In genomic region chr2:120463527-120463926, GRCh38 we compare ENCODE assay signal across 17 cellular contexts.
DNase-seq lines count a peak whose midpoint lies in the region; ATAC-seq and TF ChIP-seq lines count a peak whose summit lies in the region.
"Had no signal": no experiment of that assay in that cellular context is flagged by ENCODE, and none has a peak within 500 bp of the region (broad histone marks: within the 10 kb centered on the region; RNA-seq: fewer than 3 reads in every experiment).

No MANE protein-coding gene starts in this region.

- H3K4me3 ChIP-seq in right cardiac atrium (ENCODE audit: low read length), result no peak overlapping the region
- H3K4me3 ChIP-seq in WERI-Rb-1 (ENCODE audit: low read depth, low read length), result no peak overlapping the region
- H3K4me3 ChIP-seq in neural progenitor cell, result no peak overlapping the region
- no peak overlapping the region for H3K4me3 ChIP-seq in hepatocyte
- H3K4me3 ChIP-seq: MG63, SK-N-MC had no signal

- peaks cover 12% of the 10 kb centered on the region for H3F3A ChIP-seq in neural progenitor cell (ENCODE audit: low read depth)

- no peak overlapping the region for H3K27ac ChIP-seq in right cardiac atrium (ENCODE audit: low read length)
- H3K27ac ChIP-seq in WERI-Rb-1, result no peak overlapping the region
- H3K27ac ChIP-seq in neural progenitor cell, result no peak overlapping the region
- no peak overlapping the region for H3K27ac ChIP-seq in hepatocyte
- H3K27ac ChIP-seq: SK-N-MC had no signal

- no peak overlapping the region for H2AFZ ChIP-seq in neural progenitor cell (replicated peaks)
- H2AFZ ChIP-seq in hepatocyte, result no peak overlapping the region

- H3K27me3 Mint-ChIP-seq in neural progenitor cell (ENCODE audit: insufficient read depth, low read depth), result peaks cover 58% of the 10 kb centered on the region

- H3K79me2 ChIP-seq in neural progenitor cell (ENCODE audit: low read depth) (no peaks in the 10 kb centered on the region), hepatocyte (no peaks in the 10 kb centered on the region)

- intact Hi-C loops in left ventricle myocardium superior (cut with micrococcal nuclease) (no loop called here), right cardiac atrium (cut with DNase I) (no loop called here)

- H4K20me1 ChIP-seq in neural progenitor cell (ENCODE audit: low read depth), result peaks cover 44% of the 10 kb centered on the region
- no peaks in the 10 kb centered on the region for H4K20me1 ChIP-seq in hepatocyte (ENCODE audit: insufficient read depth, poor library complexity, severe bottlenecking)

- H3K4me1 Mint-ChIP-seq in neural progenitor cell, result peaks cover 16% of the 10 kb centered on the region

- H3K9me3 Mint-ChIP-seq in neural progenitor cell, result peaks cover 10% of the 10 kb centered on the region

- no peaks in the 10 kb centered on the region for H3K36me3 Mint-ChIP-seq in neural progenitor cell

- DNase-seq in left ventricle myocardium superior (no peak), right cardiac atrium (no peak), WERI-Rb-1 (peak; percentile 24), neural progenitor cell (ENCODE audit: low spot score) (peak; percentile 21), occipital lobe (lab: John Stamatoyannopoulos, UW) (no peak), hepatocyte (ENCODE audit: low spot score) (no peak), A172 (ENCODE audit: low spot score) (no peak)
- DNase-seq: ACHN, COR-L47, DMS79, H9, Karpas-422, MG63, NCI-H1105, NCI-H1694 treated with DMSO at 0.1 percent for 48 hours, NCI-H82 had no signal

- H3K4me1 ChIP-seq in right cardiac atrium (ENCODE audit: control insufficient read depth, insufficient read depth, low read length) (peaks cover 3% of the 10 kb centered on the region), neural progenitor cell (peaks cover 7% of the 10 kb centered on the region), hepatocyte (ENCODE audit: insufficient read depth) (peaks cover 22% of the 10 kb centered on the region)

- ATAC-seq in left ventricle myocardium superior (peak; percentile 59), right cardiac atrium (no peak)

- H3K4me2 ChIP-seq in neural progenitor cell, result no peak overlapping the region
- no peak overlapping the region for H3K4me2 ChIP-seq in hepatocyte

- H3K9me2 ChIP-seq in hepatocyte (replicated peaks; ENCODE audit: insufficient read depth), result no peaks in the 10 kb centered on the region

- no peak overlapping the region for H3K9ac ChIP-seq in neural progenitor cell

- H3K27me3 ChIP-seq in right cardiac atrium (ENCODE audit: control insufficient read depth, insufficient read depth) (no peaks in the 10 kb centered on the region), WERI-Rb-1 (ENCODE audit: insufficient read depth, low read depth, severe bottlenecking) (no peaks in the 10 kb centered on the region), neural progenitor cell (peaks cover 100% of the 10 kb centered on the region), hepatocyte (no peaks in the 10 kb centered on the region)
- H3K27me3 ChIP-seq: MG63 had no signal

- H3K4me3 Mint-ChIP-seq in neural progenitor cell, result no peak overlapping the region
- H3K4me3 Mint-ChIP-seq: H9 had no signal

- no peak overlapping the region for H3K27ac Mint-ChIP-seq in neural progenitor cell
- H3K27ac Mint-ChIP-seq: H9 had no signal

- no peaks in the 10 kb centered on the region for H3K9me3 ChIP-seq in right cardiac atrium (ENCODE audit: control insufficient read depth, low read length)
- no peaks in the 10 kb centered on the region for H3K9me3 ChIP-seq in WERI-Rb-1 (ENCODE audit: severe bottlenecking)
- peaks cover 4% of the 10 kb centered on the region for H3K9me3 ChIP-seq in neural progenitor cell (ENCODE audit: low read depth)
- no peaks in the 10 kb centered on the region for H3K9me3 ChIP-seq in hepatocyte (ENCODE audit: low read depth)

- no peak for TF ChIP-seq CTCF in WERI-Rb-1 (IDR thresholded peaks at IDR 0.05; ENCODE audit: low read depth, low read length)
- TF ChIP-seq CTCF in neural progenitor cell (IDR thresholded peaks at IDR 0.05), result no peak
- no peak for TF ChIP-seq CTCF in hepatocyte (IDR thresholded peaks at IDR 0.05; ENCODE audit: poor library complexity)

- 51% methylated on average over 12 of the region's 12 CpGs for WGBS in right cardiac atrium
- WGBS in hepatocyte (ENCODE audit: low lambda C conversion rate, missing lambda C conversion rate), result 53% methylated on average over 12 of the region's 12 CpGs

- H3K36me3 ChIP-seq in WERI-Rb-1, result no peaks in the 10 kb centered on the region
- no peaks in the 10 kb centered on the region for H3K36me3 ChIP-seq in neural progenitor cell
- no peaks in the 10 kb centered on the region for H3K36me3 ChIP-seq in hepatocyte (replicated peaks; ENCODE audit: insufficient read depth, low read depth)
- H3K36me3 ChIP-seq: MG63 had no signal

Comparison
In these comparisons a context has a peak if more than half of its experiments do, and no peak if none do; other contexts are left out.
1. DNase-seq: peak in WERI-Rb-1 (single experiment) and neural progenitor cell (single experiment); none in left ventricle myocardium superior (single experiment), right cardiac atrium (0 of 3), occipital lobe (single experiment), hepatocyte (single experiment) and A172 (single experiment).